1 cellular context compared by ENCODE assay signal in genomic region chr9:120710110-120710981, GRCh38.
TF ChIP-seq lines count a peak whose summit lies in the region.

No MANE protein-coding gene starts in this region.

TF ChIP-seq in HEK293, 187 proteins besides CTCF, POLR2A, EP300 and RAD21 (continued from another document and continues in another):
- TF ChIP-seq AEBP2 (tag by site-specific recombination; IDR thresholded peaks at IDR 0.05; ENCODE audit: borderline replicate concordance), result no peak
- TF ChIP-seq ZNF664 (tag by site-specific recombination; IDR thresholded peaks at IDR 0.05), result no peak
- TF ChIP-seq GLI4 (tag by site-specific recombination; IDR thresholded peaks at IDR 0.05), result no peak
- 0 out of 2 replicates have a peak, but pooled peaks have one; percentile 5 for TF ChIP-seq SP2 (tag by site-specific recombination; IDR thresholded peaks at IDR 0.05)
- no peak for TF ChIP-seq ZNF704 (tag by site-specific recombination; IDR thresholded peaks at IDR 0.05)
- TF ChIP-seq ZNF16 (tag by site-specific recombination; IDR thresholded peaks at IDR 0.05; ENCODE audit: low read depth), result no peak
- no peak for TF ChIP-seq ZNF148 (tag by site-specific recombination; IDR thresholded peaks at IDR 0.05; ENCODE audit: borderline replicate concordance)
- TF ChIP-seq ZBTB20 (tag by site-specific recombination; IDR thresholded peaks at IDR 0.05), result no peak
- TF ChIP-seq, protein P1, sequence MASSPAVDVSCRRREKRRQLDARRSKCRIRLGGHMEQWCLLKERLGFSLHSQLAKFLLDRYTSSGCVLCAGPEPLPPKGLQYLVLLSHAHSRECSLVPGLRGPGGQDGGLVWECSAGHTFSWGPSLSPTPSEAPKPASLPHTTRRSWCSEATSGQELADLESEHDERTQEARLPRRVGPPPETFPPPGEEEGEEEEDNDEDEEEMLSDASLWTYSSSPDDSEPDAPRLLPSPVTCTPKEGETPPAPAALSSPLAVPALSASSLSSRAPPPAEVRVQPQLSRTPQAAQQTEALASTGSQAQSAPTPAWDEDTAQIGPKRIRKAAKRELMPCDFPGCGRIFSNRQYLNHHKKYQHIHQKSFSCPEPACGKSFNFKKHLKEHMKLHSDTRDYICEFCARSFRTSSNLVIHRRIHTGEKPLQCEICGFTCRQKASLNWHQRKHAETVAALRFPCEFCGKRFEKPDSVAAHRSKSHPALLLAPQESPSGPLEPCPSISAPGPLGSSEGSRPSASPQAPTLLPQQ (tag by site-specific recombination; IDR thresholded peaks at IDR 0.05), result peak; percentile 51; the same call in 1 of the 2 replicates
- TF ChIP-seq GLI2 (tag by site-specific recombination; IDR thresholded peaks at IDR 0.05; ENCODE audit: borderline replicate concordance, low read depth), result no peak
- no peak for TF ChIP-seq ZNF19 (tag by site-specific recombination; IDR thresholded peaks at IDR 0.05; ENCODE audit: low read depth)
- TF ChIP-seq ZNF140 (tag by site-specific recombination; IDR thresholded peaks at IDR 0.05), result no peak
- TF ChIP-seq ZNF239 (tag by site-specific recombination; IDR thresholded peaks at IDR 0.05), result no peak
- TF ChIP-seq, protein P2, sequence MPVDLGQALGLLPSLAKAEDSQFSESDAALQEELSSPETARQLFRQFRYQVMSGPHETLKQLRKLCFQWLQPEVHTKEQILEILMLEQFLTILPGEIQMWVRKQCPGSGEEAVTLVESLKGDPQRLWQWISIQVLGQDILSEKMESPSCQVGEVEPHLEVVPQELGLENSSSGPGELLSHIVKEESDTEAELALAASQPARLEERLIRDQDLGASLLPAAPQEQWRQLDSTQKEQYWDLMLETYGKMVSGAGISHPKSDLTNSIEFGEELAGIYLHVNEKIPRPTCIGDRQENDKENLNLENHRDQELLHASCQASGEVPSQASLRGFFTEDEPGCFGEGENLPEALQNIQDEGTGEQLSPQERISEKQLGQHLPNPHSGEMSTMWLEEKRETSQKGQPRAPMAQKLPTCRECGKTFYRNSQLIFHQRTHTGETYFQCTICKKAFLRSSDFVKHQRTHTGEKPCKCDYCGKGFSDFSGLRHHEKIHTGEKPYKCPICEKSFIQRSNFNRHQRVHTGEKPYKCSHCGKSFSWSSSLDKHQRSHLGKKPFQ (tag by site-specific recombination; IDR thresholded peaks at IDR 0.05), result no peak
- no peak for TF ChIP-seq ZNF48 (tag by site-specific recombination; IDR thresholded peaks at IDR 0.05)
- no peak for TF ChIP-seq ZNF785 (tag by site-specific recombination; IDR thresholded peaks at IDR 0.05)
- TF ChIP-seq ZNF555 (tag by site-specific recombination; conservative IDR thresholded peaks at IDR 0.05), result no peak
- TF ChIP-seq MZF1 (tag by site-specific recombination; IDR thresholded peaks at IDR 0.05; ENCODE audit: borderline replicate concordance), result no peak
- no peak for TF ChIP-seq ZNF202 (tag by site-specific recombination; IDR thresholded peaks at IDR 0.05; ENCODE audit: borderline replicate concordance)
- TF ChIP-seq ZNF596 (tag by site-specific recombination; IDR thresholded peaks at IDR 0.05), result no peak
- TF ChIP-seq ZNF362 (tag by site-specific recombination; IDR thresholded peaks at IDR 0.05), result peak; percentile 97
- TF ChIP-seq ZNF660 (tag by site-specific recombination; IDR thresholded peaks at IDR 0.05), result no peak
- TF ChIP-seq ZNF26 (tag by site-specific recombination; IDR thresholded peaks at IDR 0.05), result no peak
- TF ChIP-seq ZBTB49 (tag by site-specific recombination; IDR thresholded peaks at IDR 0.05; ENCODE audit: low read depth), result no peak
- TF ChIP-seq ZNF302 (tag by site-specific recombination; IDR thresholded peaks at IDR 0.05; ENCODE audit: low read depth), result no peak
- no peak for TF ChIP-seq ZNF747 (tag by site-specific recombination; IDR thresholded peaks at IDR 0.05)
- no peak for TF ChIP-seq ZNF514 (tag by site-specific recombination; IDR thresholded peaks at IDR 0.05)
- TF ChIP-seq, protein P3, sequence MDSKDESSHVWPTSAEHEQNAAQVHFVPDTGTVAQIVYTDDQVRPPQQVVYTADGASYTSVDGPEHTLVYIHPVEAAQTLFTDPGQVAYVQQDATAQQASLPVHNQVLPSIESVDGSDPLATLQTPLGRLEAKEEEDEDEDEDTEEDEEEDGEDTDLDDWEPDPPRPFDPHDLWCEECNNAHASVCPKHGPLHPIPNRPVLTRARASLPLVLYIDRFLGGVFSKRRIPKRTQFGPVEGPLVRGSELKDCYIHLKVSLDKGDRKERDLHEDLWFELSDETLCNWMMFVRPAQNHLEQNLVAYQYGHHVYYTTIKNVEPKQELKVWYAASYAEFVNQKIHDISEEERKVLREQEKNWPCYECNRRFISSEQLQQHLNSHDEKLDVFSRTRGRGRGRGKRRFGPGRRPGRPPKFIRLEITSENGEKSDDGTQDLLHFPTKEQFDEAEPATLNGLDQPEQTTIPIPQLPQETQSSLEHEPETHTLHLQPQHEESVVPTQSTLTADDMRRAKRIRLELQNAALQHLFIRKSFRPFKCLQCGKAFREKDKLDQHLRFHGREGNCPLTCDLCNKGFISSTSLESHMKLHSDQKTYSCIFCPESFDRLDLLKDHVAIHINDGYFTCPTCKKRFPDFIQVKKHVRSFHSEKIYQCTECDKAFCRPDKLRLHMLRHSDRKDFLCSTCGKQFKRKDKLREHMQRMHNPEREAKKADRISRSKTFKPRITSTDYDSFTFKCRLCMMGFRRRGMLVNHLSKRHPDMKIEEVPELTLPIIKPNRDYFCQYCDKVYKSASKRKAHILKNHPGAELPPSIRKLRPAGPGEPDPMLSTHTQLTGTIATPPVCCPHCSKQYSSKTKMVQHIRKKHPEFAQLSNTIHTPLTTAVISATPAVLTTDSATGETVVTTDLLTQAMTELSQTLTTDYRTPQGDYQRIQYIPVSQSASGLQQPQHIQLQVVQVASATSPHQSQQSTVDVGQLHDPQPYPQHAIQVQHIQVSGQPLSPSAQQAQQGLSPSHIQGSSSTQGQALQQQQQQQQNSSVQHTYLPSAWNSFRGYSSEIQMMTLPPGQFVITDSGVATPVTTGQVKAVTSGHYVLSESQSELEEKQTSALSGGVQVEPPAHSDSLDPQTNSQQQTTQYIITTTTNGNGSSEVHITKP (tag by site-specific recombination; IDR thresholded peaks at IDR 0.05), result peak; percentile 24; the same call in 1 of the 2 replicates
- no peak for TF ChIP-seq ZNF571 (tag by site-specific recombination; IDR thresholded peaks at IDR 0.05)
- TF ChIP-seq ZNF221 (tag by site-specific recombination; IDR thresholded peaks at IDR 0.05; ENCODE audit: borderline replicate concordance), result no peak
- TF ChIP-seq ZNF670 (tag by site-specific recombination; IDR thresholded peaks at IDR 0.05; ENCODE audit: low read depth), result no peak
- TF ChIP-seq ZNF843 (tag by site-specific recombination; IDR thresholded peaks at IDR 0.05), result no peak
- no peak for TF ChIP-seq ZNF398 (tag by site-specific recombination; IDR thresholded peaks at IDR 0.05)
- TF ChIP-seq IKZF3 (tag by site-specific recombination; IDR thresholded peaks at IDR 0.05), result no peak
- TF ChIP-seq ZBTB7A (tag by site-specific recombination; IDR thresholded peaks at IDR 0.05; ENCODE audit: low read depth), result no peak
- no peak for TF ChIP-seq WT1 (tag by site-specific recombination; IDR thresholded peaks at IDR 0.05)
- TF ChIP-seq, protein P4, sequence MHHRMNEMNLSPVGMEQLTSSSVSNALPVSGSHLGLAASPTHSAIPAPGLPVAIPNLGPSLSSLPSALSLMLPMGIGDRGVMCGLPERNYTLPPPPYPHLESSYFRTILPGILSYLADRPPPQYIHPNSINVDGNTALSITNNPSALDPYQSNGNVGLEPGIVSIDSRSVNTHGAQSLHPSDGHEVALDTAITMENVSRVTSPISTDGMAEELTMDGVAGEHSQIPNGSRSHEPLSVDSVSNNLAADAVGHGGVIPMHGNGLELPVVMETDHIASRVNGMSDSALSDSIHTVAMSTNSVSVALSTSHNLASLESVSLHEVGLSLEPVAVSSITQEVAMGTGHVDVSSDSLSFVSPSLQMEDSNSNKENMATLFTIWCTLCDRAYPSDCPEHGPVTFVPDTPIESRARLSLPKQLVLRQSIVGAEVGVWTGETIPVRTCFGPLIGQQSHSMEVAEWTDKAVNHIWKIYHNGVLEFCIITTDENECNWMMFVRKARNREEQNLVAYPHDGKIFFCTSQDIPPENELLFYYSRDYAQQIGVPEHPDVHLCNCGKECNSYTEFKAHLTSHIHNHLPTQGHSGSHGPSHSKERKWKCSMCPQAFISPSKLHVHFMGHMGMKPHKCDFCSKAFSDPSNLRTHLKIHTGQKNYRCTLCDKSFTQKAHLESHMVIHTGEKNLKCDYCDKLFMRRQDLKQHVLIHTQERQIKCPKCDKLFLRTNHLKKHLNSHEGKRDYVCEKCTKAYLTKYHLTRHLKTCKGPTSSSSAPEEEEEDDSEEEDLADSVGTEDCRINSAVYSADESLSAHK (tag by site-specific recombination; IDR thresholded peaks at IDR 0.05), result no peak
